ENCODE assay signal across 15 cellular contexts in genomic region chr9:33154368-33154767, GRCh38. TPM values are rescaled to one million over a fixed set of nuclear protein-coding genes. Genes with fewer than 3 reads are reported as not detected.
DNase-seq lines count a peak whose midpoint lies in the region; ATAC-seq and TF ChIP-seq lines count a peak whose summit lies in the region.
"Had no signal": no experiment of that assay in that cellular context is flagged by ENCODE, and none has a peak within 500 bp of the region (broad histone marks: within the 10 kb centered on the region; RNA-seq: fewer than 3 reads in every experiment).

No MANE protein-coding gene starts in this region.

- POLR2A ChIA-PET in CD8-positive, alpha-beta memory T cell (lab: Charles Lee), result no interaction called here
- POLR2A ChIA-PET in activated CD8-positive, alpha-beta T cell treated with anti-CD3 and anti-CD28 coated beads, Interleukin-2, amount 10 ng/mL, durations not matched to agents 7 days and 5 days (lab: Charles Lee), result interaction anchor here (1.4 kb wide), 1 partner anchor 13 kb away, joined by 4 read pairs; the partner anchor contains the start of gene B4GALT1

- H3K4me1 ChIP-seq in CD8-positive, alpha-beta memory T cell (ENCODE audit: insufficient read depth, low read length), result peaks cover 80% of the 10 kb centered on the region

- no peaks in the 10 kb centered on the region for H3K9me3 Mint-ChIP-seq in CD14-positive monocyte
- no peaks in the 10 kb centered on the region for H3K9me3 Mint-ChIP-seq in CD8-positive, alpha-beta memory T cell
- H3K9me3 Mint-ChIP-seq in activated CD8-positive, alpha-beta T cell treated with anti-CD3 and anti-CD28 coated beads, Interleukin-2, amount 10 ng/mL, durations not matched to agents 7 days and 5 days (ENCODE audit: insufficient read depth), result no peaks in the 10 kb centered on the region
- no peaks in the 10 kb centered on the region for H3K9me3 Mint-ChIP-seq in natural killer cell treated with Interleukin-12 subunit alpha and Interleukin-12 subunit beta and Interleukin-15 and Interleukin-18, amount 100 ng/mL, for 72 hours
- H3K9me3 Mint-ChIP-seq: GM23338 had no signal

- CTCF ChIA-PET in CD8-positive, alpha-beta memory T cell (lab: Charles Lee), result no interaction called here
- CTCF ChIA-PET in activated CD8-positive, alpha-beta T cell treated with anti-CD3 and anti-CD28 coated beads, Interleukin-2, amount 10 ng/mL, durations not matched to agents 7 days and 5 days (lab: Charles Lee), result interaction anchor here (1.0 to 1.4 kb wide), 3 partner anchors 10 to 72 kb away, joined by 3 to 5 read pairs (median 4); partner anchors contain the start of gene B4GALT1

- H3K27ac Mint-ChIP-seq in CD14-positive monocyte, result peak overlapping the region; percentile 68 to 99 (median 95)
- peak overlapping the region; percentile 9 to 98 (median 83) for H3K27ac Mint-ChIP-seq in CD8-positive, alpha-beta memory T cell
- peak overlapping the region; percentile 6 for H3K27ac Mint-ChIP-seq in activated CD8-positive, alpha-beta T cell treated with anti-CD3 and anti-CD28 coated beads, Interleukin-2, amount 10 ng/mL, durations not matched to agents 7 days and 5 days
- peak overlapping the region; percentile 79 to 97 for H3K27ac Mint-ChIP-seq in natural killer cell treated with Interleukin-12 subunit alpha and Interleukin-12 subunit beta and Interleukin-15 and Interleukin-18, amount 100 ng/mL, for 72 hours

- peaks cover 0 to 5% (median 0%) of the 10 kb centered on the region in 3 donors for H3K27me3 Mint-ChIP-seq in CD14-positive monocyte (ENCODE audit: low read depth in 3 of 3)
- no peaks in the 10 kb centered on the region for H3K27me3 Mint-ChIP-seq in CD8-positive, alpha-beta memory T cell
- H3K27me3 Mint-ChIP-seq in activated CD8-positive, alpha-beta T cell treated with anti-CD3 and anti-CD28 coated beads, Interleukin-2, amount 10 ng/mL, durations not matched to agents 7 days and 5 days (ENCODE audit: low read depth), result no peaks in the 10 kb centered on the region
- H3K27me3 Mint-ChIP-seq in natural killer cell treated with Interleukin-12 subunit alpha and Interleukin-12 subunit beta and Interleukin-15 and Interleukin-18, amount 100 ng/mL, for 72 hours, result no peaks in the 10 kb centered on the region

- no peaks in the 10 kb centered on the region for H3K9me3 ChIP-seq in CD8-positive, alpha-beta memory T cell (ENCODE audit: low read length)
- H3K9me3 ChIP-seq: suprapubic skin had no signal

- no peak overlapping the region for H3K4me3 ChIP-seq in CD8-positive, alpha-beta memory T cell (ENCODE audit: low read length)
- H3K4me3 ChIP-seq: GM23338, suprapubic skin had no signal

- no peak for DNase-seq in CD14-positive monocyte (ENCODE audit: low spot score)
- no peak for DNase-seq in CD8-positive, alpha-beta memory T cell
- no peak for DNase-seq in activated CD8-positive, alpha-beta T cell treated with anti-CD3 and anti-CD28 coated beads, Interleukin-2, amount 10 ng/mL, durations not matched to agents 7 days and 5 days
- DNase-seq in natural killer cell treated with Interleukin-12 subunit alpha and Interleukin-12 subunit beta and Interleukin-15 and Interleukin-18, amount 100 ng/mL, for 72 hours (ENCODE audit: low spot score), result no peak
- DNase-seq in cerebellar nuclear complex (lab: John Stamatoyannopoulos, UW), result no peak
- DNase-seq in Right ventricle myocardium inferior (ENCODE audit: missing footprints), result no peak
- no peak for DNase-seq in NCI-H2107 (lab: John Stamatoyannopoulos, UW)
- DNase-seq: EL, foreskin keratinocyte, NCI-H1930, NCI-H524 treated with DMSO at 0.1 percent for 48 hours, PC-3 had no signal

- intact Hi-C loops in CD14-positive monocyte (cut with micrococcal nuclease) (no loop called here), Right ventricle myocardium inferior (cut with DNase I) (no loop called here)

- peaks cover 13 to 17% of the 10 kb centered on the region in 2 donors for H3K36me3 Mint-ChIP-seq in CD14-positive monocyte
- H3K36me3 Mint-ChIP-seq in CD8-positive, alpha-beta memory T cell, result peaks cover 0 to 2% (median 0%) of the 10 kb centered on the region in 3 donors
- H3K36me3 Mint-ChIP-seq in activated CD8-positive, alpha-beta T cell treated with anti-CD3 and anti-CD28 coated beads, Interleukin-2, amount 10 ng/mL, durations not matched to agents 7 days and 5 days (ENCODE audit: low read depth), result peaks cover 12% of the 10 kb centered on the region
- no peaks in the 10 kb centered on the region for H3K36me3 Mint-ChIP-seq in natural killer cell treated with Interleukin-12 subunit alpha and Interleukin-12 subunit beta and Interleukin-15 and Interleukin-18, amount 100 ng/mL, for 72 hours

- H3K36me3 ChIP-seq in CD8-positive, alpha-beta memory T cell (ENCODE audit: insufficient read depth, low read length), result no peaks in the 10 kb centered on the region
- H3K36me3 ChIP-seq: suprapubic skin had no signal

- no peak overlapping the region for H3K27ac ChIP-seq in CD8-positive, alpha-beta memory T cell (ENCODE audit: low read depth, low read length)
- H3K27ac ChIP-seq: foreskin keratinocyte, suprapubic skin had no signal

- ATAC-seq in activated CD8-positive, alpha-beta T cell treated with anti-CD3 and anti-CD28 coated beads, Interleukin-2, amount 10 ng/mL, durations not matched to agents 7 days and 5 days, result no peak
- no peak for ATAC-seq in natural killer cell treated with Interleukin-12 subunit alpha and Interleukin-12 subunit beta and Interleukin-15 and Interleukin-18, amount 100 ng/mL, for 72 hours
- no peak for ATAC-seq in Right ventricle myocardium inferior
- ATAC-seq: foreskin keratinocyte, GM23338, left lobe of liver, PC-3 had no signal

- peaks cover 89% of the 10 kb centered on the region for H3K4me1 Mint-ChIP-seq in CD14-positive monocyte
- peaks cover 86 to 98% (median 94%) of the 10 kb centered on the region in 3 donors for H3K4me1 Mint-ChIP-seq in CD8-positive, alpha-beta memory T cell
- peaks cover 75% of the 10 kb centered on the region for H3K4me1 Mint-ChIP-seq in activated CD8-positive, alpha-beta T cell treated with anti-CD3 and anti-CD28 coated beads, Interleukin-2, amount 10 ng/mL, durations not matched to agents 7 days and 5 days (ENCODE audit: low read depth)
- peaks cover 80 to 83% of the 10 kb centered on the region in 2 donors for H3K4me1 Mint-ChIP-seq in natural killer cell treated with Interleukin-12 subunit alpha and Interleukin-12 subunit beta and Interleukin-15 and Interleukin-18, amount 100 ng/mL, for 72 hours (ENCODE audit: low read depth in 2 of 2)

- peak overlapping the region in 1 of 2 donors; percentile 81 for H3K4me3 Mint-ChIP-seq in CD14-positive monocyte
- H3K4me3 Mint-ChIP-seq in CD8-positive, alpha-beta memory T cell, result peak overlapping the region in 6 of 7 donors; percentile 4 to 53 (median 12)
- no peak overlapping the region for H3K4me3 Mint-ChIP-seq in activated CD8-positive, alpha-beta T cell treated with anti-CD3 and anti-CD28 coated beads, Interleukin-2, amount 10 ng/mL, durations not matched to agents 7 days and 5 days
- peak overlapping the region; percentile 50 for H3K4me3 Mint-ChIP-seq in natural killer cell treated with Interleukin-12 subunit alpha and Interleukin-12 subunit beta and Interleukin-15 and Interleukin-18, amount 100 ng/mL, for 72 hours
- H3K4me3 Mint-ChIP-seq: GM23338 had no signal

- no peak for TF ChIP-seq CTCF in CD14-positive monocyte (IDR thresholded peaks at IDR 0.05)

- no peaks in the 10 kb centered on the region for H3K27me3 ChIP-seq in CD8-positive, alpha-beta memory T cell (ENCODE audit: insufficient read depth, low read length, poor library complexity, severe bottlenecking)
- H3K27me3 ChIP-seq: foreskin keratinocyte, suprapubic skin had no signal

RNA-seq across cellular contexts. Expression of gene B4GALT1, which starts 12.8 kb away (rescaled TPM):
- polyA plus RNA-seq in CD14-positive monocyte, result 10 to 100 TPM; 27.6 to 38.6 TPM
- total RNA-seq in CD8-positive, alpha-beta memory T cell, result 10 to 100 TPM; 38.0 to 38.3 TPM
- polyA plus RNA-seq in CD8-positive, alpha-beta memory T cell, result 41.6 TPM
- 10 to 100 TPM; 27.8 to 28.5 TPM for total RNA-seq in activated CD8-positive, alpha-beta T cell treated with anti-CD3 and anti-CD28 coated beads, Interleukin-2, amount 10 ng/mL, durations not matched to agents 7 days and 5 days
- total RNA-seq in natural killer cell treated with Interleukin-12 subunit alpha and Interleukin-12 subunit beta and Interleukin-15 and Interleukin-18, amount 100 ng/mL, for 72 hours, result 10 to 100 TPM; 51.4 to 90.6 TPM
- 43.6 TPM for total RNA-seq in Right ventricle myocardium inferior

Comparison
In these comparisons a context has a peak if more than half of its experiments do, and no peak if none do; other contexts are left out.
1. H3K27ac Mint-ChIP-seq: peak in every context shown above with its lines; median percentile 95 in CD14-positive monocyte; 88 in natural killer cell treated with Interleukin-12 subunit alpha and Interleukin-12 subunit beta and Interleukin-15 and Interleukin-18, amount 100 ng/mL, for 72 hours; 83 in CD8-positive, alpha-beta memory T cell; 6 in activated CD8-positive, alpha-beta T cell treated with anti-CD3 and anti-CD28 coated beads, Interleukin-2, amount 10 ng/mL, durations not matched to agents 7 days and 5 days.